ENCODE assay signal across 8 cellular contexts in genomic region chr7:149285581-149285975, GRCh38. TPM values are rescaled to one million over a fixed set of nuclear protein-coding genes. Genes with fewer than 3 reads are reported as not detected.
DNase-seq lines count a peak whose midpoint lies in the region; ATAC-seq and TF ChIP-seq lines count a peak whose summit lies in the region.

No MANE protein-coding gene starts in this region.

- peak overlapping the region; percentile 85 for H3K4me3 Mint-ChIP-seq in memory B cell

- peak overlapping the region; percentile 52 for H3K4me3 ChIP-seq in colonic mucosa
- peak overlapping the region; percentile 36 to 50 for H3K4me3 ChIP-seq in uterus

- H3K9me3 ChIP-seq in colonic mucosa = no peaks in the 10 kb centered on the region
- H3K9me3 ChIP-seq in uterus = no peaks in the 10 kb centered on the region

- H3K4me1 ChIP-seq in colonic mucosa (no peaks in the 10 kb centered on the region), uterus (no peaks in the 10 kb centered on the region)

- ATAC-seq in memory B cell (ENCODE audit: low read depth) = no peak
- ATAC-seq in GM18868 (IDR thresholded peaks at IDR 0.05; ENCODE audit: unreplicated experiment) = no peak
- ATAC-seq in GM21390 (IDR thresholded peaks at IDR 0.05; ENCODE audit: unreplicated experiment) = no peak

- H3K27me3 Mint-ChIP-seq in memory B cell = no peaks in the 10 kb centered on the region

- peaks cover 8% of the 10 kb centered on the region for H3K36me3 Mint-ChIP-seq in memory B cell

- peak overlapping the region; percentile 56 to 62 for H3K9ac ChIP-seq in colonic mucosa (ENCODE audit: low read depth in 2 of 2, low read length in 2 of 2)

- peak overlapping the region; percentile 84 for H3K27ac Mint-ChIP-seq in memory B cell

- no peaks in the 10 kb centered on the region for H3K9me3 Mint-ChIP-seq in memory B cell

- H3K4me1 Mint-ChIP-seq in memory B cell = peaks cover 15% of the 10 kb centered on the region

- H3K36me3 ChIP-seq in colonic mucosa (no peaks in the 10 kb centered on the region), uterus (no peaks in the 10 kb centered on the region)

- H3K27me3 ChIP-seq in colonic mucosa = no peaks in the 10 kb centered on the region
- H3K27me3 ChIP-seq in uterus = no peaks in the 10 kb centered on the region

- no peak overlapping the region for H3K27ac ChIP-seq in colonic mucosa
- peak overlapping the region in 1 of 2 donors; percentile 46 for H3K27ac ChIP-seq in uterus

- no peak for TF ChIP-seq POLR2A in uterus (IDR thresholded peaks at IDR 0.05)

- TF ChIP-seq CTCF in colonic mucosa (IDR thresholded peaks at IDR 0.05) = no peak
- TF ChIP-seq CTCF in uterus (IDR thresholded peaks at IDR 0.05) = no peak

- intact Hi-C loops in colonic mucosa (cut with DNase I) = no loop called here
- intact Hi-C loops in uterus (cut with DNase I; ENCODE audit: low total_unique reads) = no loop called here

- DNase-seq in DMS114 treated with DMSO at 0.1 percent for 48 hours (lab: John Stamatoyannopoulos, UW; ENCODE audit: unreplicated experiment) (peak; percentile 13), NCI-H146 (lab: John Stamatoyannopoulos, UW) (peak; percentile 56), colonic mucosa (peak; percentile 35), memory B cell (ENCODE audit: low spot score in 2 of 2) (no peak), uterus (no peak), COLO829 (ENCODE audit: low spot score) (no peak)

RNA-seq across cellular contexts. Expression of gene ZNF783, which starts 23.6 kb away (rescaled TPM):
- 1 to 10 TPM; 5.5 to 8.9 TPM for total RNA-seq in colonic mucosa
- 10 to 100 TPM in 3 of 4 donors, 1 to 10 TPM in 1; 2.6 to 26.7 (median 19.3) TPM for total RNA-seq in uterus

RNA-seq across cellular contexts. Expression of gene ZNF212, which starts 46.1 kb away (rescaled TPM):
- total RNA-seq in colonic mucosa = 10 to 100 TPM in 1 of 2 donors, 1 to 10 TPM in 1; 9.8 to 10.4 TPM
- total RNA-seq in uterus = 10 to 100 TPM in 1 of 4 donors, 1 to 10 TPM in 3; 2.9 to 14.1 (median 7.7) TPM

Comparison
In these comparisons a context has a peak if more than half of its experiments do, and no peak if none do; other contexts are left out.
1. DNase-seq: peak in DMS114 treated with DMSO at 0.1 percent for 48 hours (single experiment), NCI-H146 (single experiment) and colonic mucosa (single experiment); none in memory B cell (0 of 2), uterus (0 of 2) and COLO829 (single experiment).